ENCODE assay signal across 1 cellular context in genomic region chr5:55172937-55173695, GRCh38.
TF ChIP-seq lines count a peak whose summit lies in the region.

Gene CDC20B (minus strand): TSS chr5:55173177. CDS start chr5:55173000, 177 bp downstream.

TF ChIP-seq in HEK293, 187 proteins besides CTCF, POLR2A, EP300 and RAD21 (continued from another document and continues in another):
- no peak for TF ChIP-seq ZNF777 (tag by site-specific recombination; IDR thresholded peaks at IDR 0.05; ENCODE audit: borderline replicate concordance)
- TF ChIP-seq ZNF624 (tag by site-specific recombination; IDR thresholded peaks at IDR 0.05), result no peak
- no peak for TF ChIP-seq ZNF391 (tag by site-specific recombination; IDR thresholded peaks at IDR 0.05; ENCODE audit: borderline replicate concordance, low read depth)
- TF ChIP-seq ZBTB7A (tag by site-specific recombination; IDR thresholded peaks at IDR 0.05; ENCODE audit: low read depth), result no peak
- no peak for TF ChIP-seq KLF16 (tag by site-specific recombination; IDR thresholded peaks at IDR 0.05)
- no peak for TF ChIP-seq KLF1 (tag by site-specific recombination; IDR thresholded peaks at IDR 0.05)
- TF ChIP-seq ZFP3 (tag by site-specific recombination; IDR thresholded peaks at IDR 0.05; ENCODE audit: low read depth), result no peak
- TF ChIP-seq REST (tag by site-specific recombination; IDR thresholded peaks at IDR 0.05), result no peak
- peak; percentile 63 for TF ChIP-seq SP2 (tag by site-specific recombination; IDR thresholded peaks at IDR 0.05)
- no peak for TF ChIP-seq ZNF280D (tag by site-specific recombination; IDR thresholded peaks at IDR 0.05)
- peak; percentile 91 for TF ChIP-seq PATZ1 (tag by site-specific recombination; IDR thresholded peaks at IDR 0.05)
- TF ChIP-seq PRDM2 (tag by site-specific recombination; IDR thresholded peaks at IDR 0.05; ENCODE audit: borderline replicate concordance), result no peak
- no peak for TF ChIP-seq ZNF664 (tag by site-specific recombination; IDR thresholded peaks at IDR 0.05)
- no peak for TF ChIP-seq HOXD13 (CRISPR knock-in tag; IDR thresholded peaks at IDR 0.05; ENCODE audit: borderline replicate concordance)
- no peak for TF ChIP-seq ATF2 (tag by site-specific recombination; IDR thresholded peaks at IDR 0.05; ENCODE audit: low read depth)
- TF ChIP-seq ZNF221 (tag by site-specific recombination; IDR thresholded peaks at IDR 0.05; ENCODE audit: borderline replicate concordance), result 0 out of 2 replicates have a peak, but pooled peaks have one; percentile 20
- no peak for TF ChIP-seq ZNF280C (tag by site-specific recombination; IDR thresholded peaks at IDR 0.05)
- TF ChIP-seq ZNF37A (tag by site-specific recombination; IDR thresholded peaks at IDR 0.05), result no peak
- TF ChIP-seq PRDM10 (tag by site-specific recombination; IDR thresholded peaks at IDR 0.05), result peak; percentile 48; the same call in 1 of the 2 replicates
- TF ChIP-seq ZNF692 (tag by site-specific recombination; IDR thresholded peaks at IDR 0.05), result peak; percentile 51
- TF ChIP-seq ELK4 (IDR thresholded peaks at IDR 0.05; ENCODE audit: borderline replicate concordance, low read depth, low read length), result no peak
- TF ChIP-seq ZSCAN30 (tag by site-specific recombination; IDR thresholded peaks at IDR 0.05), result peak; percentile 69; the same call in 1 of the 2 replicates
- TF ChIP-seq KLF7 (tag by site-specific recombination; IDR thresholded peaks at IDR 0.05; ENCODE audit: borderline replicate concordance), result peak; percentile 14; the same call in 1 of the 2 replicates
- TF ChIP-seq ZNF423 (tag by site-specific recombination; IDR thresholded peaks at IDR 0.05), result peak; percentile 90
- TF ChIP-seq ZNF473 (tag by site-specific recombination; IDR thresholded peaks at IDR 0.05), result no peak
